8 cellular contexts compared by ENCODE assay signal in the genomic region with DNA sequence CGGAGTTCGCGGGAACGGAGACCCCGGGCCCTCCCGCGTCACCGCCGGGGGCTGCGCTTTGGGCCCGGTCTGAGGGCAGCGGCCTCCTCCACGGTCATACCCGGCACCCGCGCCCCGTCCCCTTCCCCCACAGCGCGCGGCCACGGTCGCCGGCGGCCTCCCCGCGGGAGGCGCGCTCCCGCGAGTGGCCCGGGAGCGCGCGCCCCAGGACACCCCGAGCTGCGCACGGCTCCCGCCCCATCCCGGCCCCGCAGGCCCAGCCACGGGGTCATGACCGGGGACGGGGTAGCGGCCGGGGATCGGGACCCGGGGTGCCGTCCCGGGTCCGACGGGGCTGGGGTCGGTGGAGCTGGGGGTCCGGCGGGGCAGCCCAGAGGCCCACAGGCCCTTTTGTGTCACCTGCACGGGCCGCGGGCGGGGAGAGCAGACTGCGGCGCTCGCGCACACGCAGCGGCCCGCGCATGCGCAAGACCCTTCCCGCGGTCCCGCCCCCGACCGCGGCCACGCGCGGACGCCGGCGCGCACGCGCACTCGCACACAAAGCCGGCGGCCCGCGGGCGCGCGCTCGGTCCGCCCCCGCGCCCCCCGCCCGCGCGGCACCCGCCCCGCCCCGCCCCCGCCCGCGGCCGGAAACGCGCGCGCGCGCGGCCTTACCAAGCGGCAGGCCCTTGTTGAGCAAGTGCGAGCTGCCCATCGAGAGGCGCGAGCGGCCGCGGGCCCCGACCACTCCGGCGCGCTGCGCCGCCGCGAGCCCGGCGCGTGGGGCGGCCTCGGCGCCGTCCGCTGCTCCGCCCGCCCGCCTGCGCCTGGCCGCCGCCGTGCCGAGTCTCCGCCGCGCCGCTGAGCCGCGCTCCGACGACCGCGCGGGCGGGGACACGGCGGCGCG. TPM values are rescaled to one million over a fixed set of nuclear protein-coding genes. Genes with fewer than 3 reads are reported as not detected.
DNase-seq lines count a peak whose midpoint lies in the region; ATAC-seq and TF ChIP-seq lines count a peak whose summit lies in the region.

A gene (minus strand): TSS at position 869 of the 886 bp plus-strand sequence. CDS start 7,799 bp downstream, outside the sequence.

- peak within 1 kb of the TSS; percentile 65 for H3K27ac ChIP-seq in mesenchymal stem cell (ENCODE audit: low read length, poor library complexity, severe bottlenecking)

- H3K27ac Mint-ChIP-seq in CD14-positive monocyte = peak within 1 kb of the TSS; percentile 76 to 94 (median 91)
- H3K27ac Mint-ChIP-seq in effector memory CD8-positive, alpha-beta T cell = peak within 1 kb of the TSS; percentile 96 to 97

- H3K4me1 ChIP-seq in mesenchymal stem cell (ENCODE audit: control insufficient read depth, insufficient read depth, low read depth, low read length) = peaks cover 45% of the 10 kb centered on the region

- peaks cover 18% of the 10 kb centered on the region for H3K79me1 ChIP-seq in mesenchymal stem cell (replicated peaks; ENCODE audit: low read length, poor library complexity, severe bottlenecking)

- peak; percentile 73 for DNase-seq in CD14-positive monocyte (ENCODE audit: low spot score)
- DNase-seq in NCI-H774 (lab: John Stamatoyannopoulos, UW) = peak; percentile 84
- peak; percentile 96 for DNase-seq in activated CD8-positive, alpha-beta memory T cell treated with anti-CD3 and anti-CD28 coated beads for 24 hours
- peak; percentile 77 to 86 (median 85) for DNase-seq in effector memory CD8-positive, alpha-beta T cell
- DNase-seq in mesenchymal stem cell = peak; percentile 74
- peak; percentile 82 for DNase-seq in stimulated activated CD8-positive, alpha-beta memory T cell treated with anti-CD3 and anti-CD28 coated beads, Interleukin-12 subunit alpha, Interleukin-12 subunit beta, amount 100 ng/mL, for 4 hours (ENCODE audit: low read depth)

- H3K9me3 ChIP-seq in mesenchymal stem cell (ENCODE audit: control insufficient read depth, low read length) = no peaks in the 10 kb centered on the region

- intact Hi-C loops in CD14-positive monocyte (cut with micrococcal nuclease) = loop anchor here (2.0 to 5.0 kb wide), 6 partner anchors 39 to 624 kb away; a partner anchor contains a TSS

- peak within 1 kb of the TSS; percentile 42 to 60 for H2BK12ac ChIP-seq in mesenchymal stem cell (ENCODE audit: low read length in 2 of 2)

- peak; percentile 39 for ATAC-seq in GM19395 (IDR thresholded peaks at IDR 0.05; ENCODE audit: unreplicated experiment)
- peak; percentile 27 for ATAC-seq in HG03558 (IDR thresholded peaks at IDR 0.05; ENCODE audit: extremely low read depth, unreplicated experiment)
- ATAC-seq in effector memory CD8-positive, alpha-beta T cell (replicated peaks) = peak; percentile 44

- peak within 1 kb of the TSS; percentile 77 to 83 for H3K4me3 ChIP-seq in mesenchymal stem cell (ENCODE audit: insufficient read depth in 1 of 2, low read depth in 1 of 2, low read length in 2 of 2)

- no peak within 1 kb of the TSS for H2AK5ac ChIP-seq in mesenchymal stem cell (ENCODE audit: low read length, severe bottlenecking)

- TF ChIP-seq CTCF in CD14-positive monocyte (IDR thresholded peaks at IDR 0.05) = no peak

- H3K36me3 ChIP-seq in mesenchymal stem cell (ENCODE audit: control insufficient read depth in 1 of 2, insufficient read depth in 2 of 2, low read depth in 1 of 2, low read length in 2 of 2) = peaks cover 22 to 41% of the 10 kb centered on the region in 2 experiments

- H3K4me2 ChIP-seq in mesenchymal stem cell (ENCODE audit: low read length, poor library complexity, severe bottlenecking) = peak within 1 kb of the TSS; percentile 85

- peak within 1 kb of the TSS; percentile 88 for H2BK5ac ChIP-seq in mesenchymal stem cell (ENCODE audit: low read depth, low read length, poor library complexity, severe bottlenecking)

- peak within 1 kb of the TSS; percentile 95 for H2BK15ac ChIP-seq in mesenchymal stem cell (ENCODE audit: low read depth, poor library complexity, severe bottlenecking)

- H3K18ac ChIP-seq in mesenchymal stem cell (ENCODE audit: low read depth in 1 of 2, low read length in 2 of 2) = peak within 1 kb of the TSS; percentile 94 to 97

- peaks cover 13 to 27% (median 25%) of the 10 kb centered on the region in 7 donors for H3K9me3 Mint-ChIP-seq in CD14-positive monocyte
- no peaks in the 10 kb centered on the region for H3K9me3 Mint-ChIP-seq in effector memory CD8-positive, alpha-beta T cell

- peak within 1 kb of the TSS; percentile 96 for H4K91ac ChIP-seq in mesenchymal stem cell (ENCODE audit: low read length)

- H3K27me3 Mint-ChIP-seq in CD14-positive monocyte (ENCODE audit: low read depth in 3 of 3) = peaks cover 0 to 4% (median 0%) of the 10 kb centered on the region in 3 donors
- H3K27me3 Mint-ChIP-seq in effector memory CD8-positive, alpha-beta T cell = no peaks in the 10 kb centered on the region

- H3K4me3 Mint-ChIP-seq in CD14-positive monocyte = peak within 1 kb of the TSS; percentile 91 to 94
- H3K4me3 Mint-ChIP-seq in effector memory CD8-positive, alpha-beta T cell = peak within 1 kb of the TSS; percentile 92 to 94

- H2BK120ac ChIP-seq in mesenchymal stem cell (ENCODE audit: low read depth, low read length) = peak within 1 kb of the TSS; percentile 99

- H3K36me3 Mint-ChIP-seq in CD14-positive monocyte = peaks cover 0 to 19% of the 10 kb centered on the region in 2 donors
- H3K36me3 Mint-ChIP-seq in effector memory CD8-positive, alpha-beta T cell (ENCODE audit: insufficient read depth) = peaks cover 65% of the 10 kb centered on the region

- peak within 1 kb of the TSS; percentile 91 for H3K9ac ChIP-seq in mesenchymal stem cell (ENCODE audit: low read length)

- peak within 1 kb of the TSS; percentile 96 to 98 for H3K4ac ChIP-seq in mesenchymal stem cell (ENCODE audit: low read depth in 1 of 2, low read length in 2 of 2)

- no peaks in the 10 kb centered on the region for H3K27me3 ChIP-seq in mesenchymal stem cell (ENCODE audit: control insufficient read depth in 1 of 2, insufficient read depth in 1 of 2, low read length in 2 of 2)

- peak within 1 kb of the TSS; percentile 96 for H4K8ac ChIP-seq in mesenchymal stem cell (ENCODE audit: low read length)

- peaks cover 45% of the 10 kb centered on the region for H3K4me1 Mint-ChIP-seq in CD14-positive monocyte
- peaks cover 52 to 65% of the 10 kb centered on the region in 2 donors for H3K4me1 Mint-ChIP-seq in effector memory CD8-positive, alpha-beta T cell (ENCODE audit: low read depth in 2 of 2)

- peak within 1 kb of the TSS; percentile 76 to 97 for H3K14ac ChIP-seq in mesenchymal stem cell (ENCODE audit: low read length in 2 of 2)

- H2AFZ ChIP-seq in mesenchymal stem cell (ENCODE audit: low read depth, low read length) = peak within 1 kb of the TSS; percentile 79

- WGBS in mesenchymal stem cell = under 1% methylated on average over 43 of the region's 160 CpGs

- H3K23ac ChIP-seq in mesenchymal stem cell (ENCODE audit: low read length in 2 of 2) = peak within 1 kb of the TSS; percentile 66 to 93

RNA-seq across cellular contexts. Expression of the gene that starts here (rescaled TPM):
- polyA plus RNA-seq in CD14-positive monocyte = 10 to 100 TPM; 21.3 to 42.1 TPM
- polyA plus RNA-seq in mesenchymal stem cell (2013, experiment 1 of 2) = 96.7 TPM
- 92.8 TPM for polyA plus RNA-seq in mesenchymal stem cell (2013, experiment 2 of 2)

Comparison
In these comparisons a context has a peak if more than half of its experiments do, and no peak if none do; other contexts are left out.
1. Peak in every context shown above with its lines: DNase-seq, ATAC-seq, H3K4me3 ChIP-seq and H3K27ac ChIP-seq.